Comparison of ENCODE assay signal across 2 cellular contexts in the genomic region with DNA sequence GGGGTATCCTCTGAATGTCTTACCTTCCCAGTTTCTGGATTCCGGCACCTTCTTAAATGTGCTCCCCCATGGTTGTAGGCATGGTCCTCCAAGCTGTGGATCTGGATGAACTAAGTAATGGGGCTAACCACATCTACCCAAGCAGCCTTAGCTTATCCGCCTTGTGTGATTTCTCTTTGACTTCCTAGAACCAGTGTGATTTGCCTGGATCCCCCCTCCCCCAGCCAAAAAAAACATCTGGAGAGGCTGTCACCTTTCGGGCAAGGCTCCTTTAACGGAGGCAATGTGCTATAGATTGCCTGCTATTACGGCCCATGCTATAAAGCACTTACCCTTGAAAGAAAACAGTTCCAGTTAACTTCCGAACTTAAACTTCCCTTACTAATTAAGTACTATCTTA.
TF ChIP-seq lines count a peak whose summit lies in the region.

No MANE protein-coding gene starts in this region.

TF ChIP-seq in GM23338, 12 proteins besides CTCF, POLR2A, EP300 and RAD21 (continued from another document):
- TF ChIP-seq, protein P1, sequence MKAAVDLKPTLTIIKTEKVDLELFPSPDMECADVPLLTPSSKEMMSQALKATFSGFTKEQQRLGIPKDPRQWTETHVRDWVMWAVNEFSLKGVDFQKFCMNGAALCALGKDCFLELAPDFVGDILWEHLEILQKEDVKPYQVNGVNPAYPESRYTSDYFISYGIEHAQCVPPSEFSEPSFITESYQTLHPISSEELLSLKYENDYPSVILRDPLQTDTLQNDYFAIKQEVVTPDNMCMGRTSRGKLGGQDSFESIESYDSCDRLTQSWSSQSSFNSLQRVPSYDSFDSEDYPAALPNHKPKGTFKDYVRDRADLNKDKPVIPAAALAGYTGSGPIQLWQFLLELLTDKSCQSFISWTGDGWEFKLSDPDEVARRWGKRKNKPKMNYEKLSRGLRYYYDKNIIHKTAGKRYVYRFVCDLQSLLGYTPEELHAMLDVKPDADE (IDR thresholded peaks at IDR 0.05), result no peak
- TF ChIP-seq JUNB (IDR thresholded peaks at IDR 0.05; ENCODE audit: unreplicated experiment) (no peak), NANOG (IDR thresholded peaks at IDR 0.05; ENCODE audit: borderline replicate concordance) (no peak), EZH2 (IDR thresholded peaks at IDR 0.05; ENCODE audit: low read depth, unreplicated experiment) (no peak)
- TF ChIP-seq, protein P2, sequence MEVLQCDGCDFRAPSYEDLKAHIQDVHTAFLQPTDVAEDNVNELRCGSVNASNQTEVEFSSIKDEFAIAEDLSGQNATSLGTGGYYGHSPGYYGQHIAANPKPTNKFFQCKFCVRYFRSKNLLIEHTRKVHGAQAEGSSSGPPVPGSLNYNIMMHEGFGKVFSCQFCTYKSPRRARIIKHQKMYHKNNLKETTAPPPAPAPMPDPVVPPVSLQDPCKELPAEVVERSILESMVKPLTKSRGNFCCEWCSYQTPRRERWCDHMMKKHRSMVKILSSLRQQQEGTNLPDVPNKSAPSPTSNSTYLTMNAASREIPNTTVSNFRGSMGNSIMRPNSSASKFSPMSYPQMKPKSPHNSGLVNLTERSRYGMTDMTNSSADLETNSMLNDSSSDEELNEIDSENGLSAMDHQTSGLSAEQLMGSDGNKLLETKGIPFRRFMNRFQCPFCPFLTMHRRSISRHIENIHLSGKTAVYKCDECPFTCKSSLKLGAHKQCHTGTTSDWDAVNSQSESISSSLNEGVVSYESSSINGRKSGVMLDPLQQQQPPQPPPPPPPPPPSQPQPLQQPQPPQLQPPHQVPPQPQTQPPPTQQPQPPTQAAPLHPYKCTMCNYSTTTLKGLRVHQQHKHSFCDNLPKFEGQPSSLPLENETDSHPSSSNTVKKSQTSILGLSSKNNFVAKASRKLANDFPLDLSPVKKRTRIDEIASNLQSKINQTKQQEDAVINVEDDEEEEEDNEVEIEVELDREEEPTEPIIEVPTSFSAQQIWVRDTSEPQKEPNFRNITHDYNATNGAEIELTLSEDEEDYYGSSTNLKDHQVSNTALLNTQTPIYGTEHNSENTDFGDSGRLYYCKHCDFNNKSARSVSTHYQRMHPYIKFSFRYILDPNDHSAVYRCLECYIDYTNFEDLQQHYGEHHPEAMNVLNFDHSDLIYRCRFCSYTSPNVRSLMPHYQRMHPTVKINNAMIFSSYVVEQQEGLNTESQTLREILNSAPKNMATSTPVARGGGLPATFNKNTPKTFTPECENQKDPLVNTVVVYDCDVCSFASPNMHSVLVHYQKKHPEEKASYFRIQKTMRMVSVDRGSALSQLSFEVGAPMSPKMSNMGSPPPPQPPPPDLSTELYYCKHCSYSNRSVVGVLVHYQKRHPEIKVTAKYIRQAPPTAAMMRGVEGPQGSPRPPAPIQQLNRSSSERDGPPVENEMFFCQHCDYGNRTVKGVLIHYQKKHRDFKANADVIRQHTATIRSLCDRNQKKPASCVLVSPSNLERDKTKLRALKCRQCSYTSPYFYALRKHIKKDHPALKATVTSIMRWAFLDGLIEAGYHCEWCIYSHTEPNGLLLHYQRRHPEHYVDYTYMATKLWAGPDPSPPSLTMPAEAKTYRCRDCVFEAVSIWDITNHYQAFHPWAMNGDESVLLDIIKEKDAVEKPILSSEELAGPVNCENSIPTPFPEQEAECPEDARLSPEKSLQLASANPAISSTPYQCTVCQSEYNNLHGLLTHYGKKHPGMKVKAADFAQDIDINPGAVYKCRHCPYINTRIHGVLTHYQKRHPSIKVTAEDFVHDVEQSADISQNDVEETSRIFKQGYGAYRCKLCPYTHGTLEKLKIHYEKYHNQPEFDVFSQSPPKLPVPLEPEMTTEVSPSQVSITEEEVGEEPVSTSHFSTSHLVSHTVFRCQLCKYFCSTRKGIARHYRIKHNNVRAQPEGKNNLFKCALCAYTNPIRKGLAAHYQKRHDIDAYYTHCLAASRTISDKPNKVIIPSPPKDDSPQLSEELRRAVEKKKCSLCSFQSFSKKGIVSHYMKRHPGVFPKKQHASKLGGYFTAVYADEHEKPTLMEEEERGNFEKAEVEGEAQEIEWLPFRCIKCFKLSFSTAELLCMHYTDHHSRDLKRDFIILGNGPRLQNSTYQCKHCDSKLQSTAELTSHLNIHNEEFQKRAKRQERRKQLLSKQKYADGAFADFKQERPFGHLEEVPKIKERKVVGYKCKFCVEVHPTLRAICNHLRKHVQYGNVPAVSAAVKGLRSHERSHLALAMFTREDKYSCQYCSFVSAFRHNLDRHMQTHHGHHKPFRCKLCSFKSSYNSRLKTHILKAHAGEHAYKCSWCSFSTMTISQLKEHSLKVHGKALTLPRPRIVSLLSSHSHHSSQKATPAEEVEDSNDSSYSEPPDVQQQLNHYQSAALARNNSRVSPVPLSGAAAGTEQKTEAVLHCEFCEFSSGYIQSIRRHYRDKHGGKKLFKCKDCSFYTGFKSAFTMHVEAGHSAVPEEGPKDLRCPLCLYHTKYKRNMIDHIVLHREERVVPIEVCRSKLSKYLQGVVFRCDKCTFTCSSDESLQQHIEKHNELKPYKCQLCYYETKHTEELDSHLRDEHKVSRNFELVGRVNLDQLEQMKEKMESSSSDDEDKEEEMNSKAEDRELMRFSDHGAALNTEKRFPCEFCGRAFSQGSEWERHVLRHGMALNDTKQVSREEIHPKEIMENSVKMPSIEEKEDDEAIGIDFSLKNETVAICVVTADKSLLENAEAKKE (CRISPR knock-in tag; IDR thresholded peaks at IDR 0.05), result no peak

TF ChIP-seq in WTC11, 78 proteins besides CTCF, POLR2A, EP300 and RAD21 (continued from another document):
- no peak for TF ChIP-seq PRDM15 (CRISPR knock-in tag; IDR thresholded peaks at IDR 0.05)
- no peak for TF ChIP-seq ZNF423 (CRISPR knock-in tag; IDR thresholded peaks at IDR 0.05)
- TF ChIP-seq, protein P3, sequence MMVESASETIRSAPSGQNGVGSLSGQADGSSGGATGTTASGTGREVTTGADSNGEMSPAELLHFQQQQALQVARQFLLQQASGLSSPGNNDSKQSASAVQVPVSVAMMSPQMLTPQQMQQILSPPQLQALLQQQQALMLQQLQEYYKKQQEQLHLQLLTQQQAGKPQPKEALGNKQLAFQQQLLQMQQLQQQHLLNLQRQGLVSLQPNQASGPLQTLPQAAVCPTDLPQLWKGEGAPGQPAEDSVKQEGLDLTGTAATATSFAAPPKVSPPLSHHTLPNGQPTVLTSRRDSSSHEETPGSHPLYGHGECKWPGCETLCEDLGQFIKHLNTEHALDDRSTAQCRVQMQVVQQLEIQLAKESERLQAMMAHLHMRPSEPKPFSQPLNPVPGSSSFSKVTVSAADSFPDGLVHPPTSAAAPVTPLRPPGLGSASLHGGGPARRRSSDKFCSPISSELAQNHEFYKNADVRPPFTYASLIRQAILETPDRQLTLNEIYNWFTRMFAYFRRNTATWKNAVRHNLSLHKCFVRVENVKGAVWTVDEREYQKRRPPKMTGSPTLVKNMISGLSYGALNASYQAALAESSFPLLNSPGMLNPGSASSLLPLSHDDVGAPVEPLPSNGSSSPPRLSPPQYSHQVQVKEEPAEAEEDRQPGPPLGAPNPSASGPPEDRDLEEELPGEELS (CRISPR knock-in tag; IDR thresholded peaks at IDR 0.05), result no peak
TF ChIP-seq in WTC11: peak in this region for 0.
